In the genomic region with DNA sequence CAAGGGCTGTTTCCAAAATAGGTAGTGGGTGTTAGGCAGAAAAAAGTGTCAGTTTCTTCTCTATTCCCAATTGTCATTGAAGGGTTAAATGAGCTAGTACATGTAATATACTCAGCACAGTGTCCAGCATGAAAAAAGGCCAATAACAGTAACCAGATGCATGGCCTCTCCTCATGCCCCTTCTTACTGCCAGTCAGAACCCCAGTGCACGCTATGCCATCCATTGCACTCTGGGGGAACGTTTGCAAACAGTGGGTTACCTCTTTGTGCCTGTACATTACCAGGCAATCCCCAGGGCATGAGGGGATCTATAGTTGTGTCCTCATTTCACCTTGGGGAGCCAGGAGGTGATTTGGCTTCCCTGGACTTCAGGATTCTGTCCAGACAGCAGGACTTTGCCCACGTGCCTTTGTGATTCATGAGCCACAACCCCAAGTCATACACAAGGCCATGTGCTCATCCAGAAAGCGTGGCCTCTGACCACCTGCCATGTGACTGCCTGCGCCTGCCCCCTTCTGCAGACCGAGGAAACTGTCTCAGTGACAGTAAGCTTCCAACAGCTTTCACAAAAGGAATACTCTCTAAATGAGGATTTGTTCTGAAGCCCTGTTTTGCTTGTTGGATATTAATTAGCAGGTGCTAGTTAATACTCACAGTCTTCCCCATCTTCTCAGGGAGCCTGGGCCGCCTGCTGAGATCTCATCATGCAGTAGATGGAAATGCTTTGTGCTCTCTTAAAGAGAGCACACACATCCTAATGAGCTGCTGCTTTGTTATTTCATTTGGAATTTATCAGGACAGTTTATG, we compare ENCODE assay signal across 1 cellular context.
TF ChIP-seq lines count a peak whose summit lies in the region.

No MANE protein-coding gene starts in this region.

TF ChIP-seq in GM12878, 131 proteins besides CTCF, POLR2A, EP300 and RAD21 (continued from another document and continues in another):
- TF ChIP-seq, protein P1, sequence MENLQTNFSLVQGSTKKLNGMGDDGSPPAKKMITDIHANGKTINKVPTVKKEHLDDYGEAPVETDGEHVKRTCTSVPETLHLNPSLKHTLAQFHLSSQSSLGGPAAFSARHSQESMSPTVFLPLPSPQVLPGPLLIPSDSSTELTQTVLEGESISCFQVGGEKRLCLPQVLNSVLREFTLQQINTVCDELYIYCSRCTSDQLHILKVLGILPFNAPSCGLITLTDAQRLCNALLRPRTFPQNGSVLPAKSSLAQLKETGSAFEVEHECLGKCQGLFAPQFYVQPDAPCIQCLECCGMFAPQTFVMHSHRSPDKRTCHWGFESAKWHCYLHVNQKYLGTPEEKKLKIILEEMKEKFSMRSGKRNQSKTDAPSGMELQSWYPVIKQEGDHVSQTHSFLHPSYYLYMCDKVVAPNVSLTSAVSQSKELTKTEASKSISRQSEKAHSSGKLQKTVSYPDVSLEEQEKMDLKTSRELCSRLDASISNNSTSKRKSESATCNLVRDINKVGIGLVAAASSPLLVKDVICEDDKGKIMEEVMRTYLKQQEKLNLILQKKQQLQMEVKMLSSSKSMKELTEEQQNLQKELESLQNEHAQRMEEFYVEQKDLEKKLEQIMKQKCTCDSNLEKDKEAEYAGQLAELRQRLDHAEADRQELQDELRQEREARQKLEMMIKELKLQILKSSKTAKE (IDR thresholded peaks at IDR 0.05; ENCODE audit: low read depth, poor library complexity, severe bottlenecking) = no peak
- TF ChIP-seq CHD4 (IDR thresholded peaks at IDR 0.05) = no peak
- no peak for TF ChIP-seq PAX5 (IDR thresholded peaks at IDR 0.05; ENCODE audit: borderline replicate concordance, low read depth, low read length)
- no peak for TF ChIP-seq MLLT1 (IDR thresholded peaks at IDR 0.05)
- TF ChIP-seq RBBP5 (conservative IDR thresholded peaks at IDR 0.05) = no peak
- TF ChIP-seq NFIC (IDR thresholded peaks at IDR 0.05; ENCODE audit: low read depth, low read length) = no peak
- no peak for TF ChIP-seq KLF5 (IDR thresholded peaks at IDR 0.05; ENCODE audit: partially characterized antibody)
- no peak for TF ChIP-seq IKZF2 (IDR thresholded peaks at IDR 0.05)
- TF ChIP-seq, protein P2, sequence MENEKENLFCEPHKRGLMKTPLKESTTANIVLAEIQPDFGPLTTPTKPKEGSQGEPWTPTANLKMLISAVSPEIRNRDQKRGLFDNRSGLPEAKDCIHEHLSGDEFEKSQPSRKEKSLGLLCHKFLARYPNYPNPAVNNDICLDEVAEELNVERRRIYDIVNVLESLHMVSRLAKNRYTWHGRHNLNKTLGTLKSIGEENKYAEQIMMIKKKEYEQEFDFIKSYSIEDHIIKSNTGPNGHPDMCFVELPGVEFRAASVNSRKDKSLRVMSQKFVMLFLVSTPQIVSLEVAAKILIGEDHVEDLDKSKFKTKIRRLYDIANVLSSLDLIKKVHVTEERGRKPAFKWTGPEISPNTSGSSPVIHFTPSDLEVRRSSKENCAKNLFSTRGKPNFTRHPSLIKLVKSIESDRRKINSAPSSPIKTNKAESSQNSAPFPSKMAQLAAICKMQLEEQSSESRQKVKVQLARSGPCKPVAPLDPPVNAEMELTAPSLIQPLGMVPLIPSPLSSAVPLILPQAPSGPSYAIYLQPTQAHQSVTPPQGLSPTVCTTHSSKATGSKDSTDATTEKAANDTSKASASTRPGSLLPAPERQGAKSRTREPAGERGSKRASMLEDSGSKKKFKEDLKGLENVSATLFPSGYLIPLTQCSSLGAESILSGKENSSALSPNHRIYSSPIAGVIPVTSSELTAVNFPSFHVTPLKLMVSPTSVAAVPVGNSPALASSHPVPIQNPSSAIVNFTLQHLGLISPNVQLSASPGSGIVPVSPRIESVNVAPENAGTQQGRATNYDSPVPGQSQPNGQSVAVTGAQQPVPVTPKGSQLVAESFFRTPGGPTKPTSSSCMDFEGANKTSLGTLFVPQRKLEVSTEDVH (IDR thresholded peaks at IDR 0.05; ENCODE audit: low read depth, partially characterized antibody) = no peak
- TF ChIP-seq E2F4 (IDR thresholded peaks at IDR 0.05; ENCODE audit: low read depth, low read length) = no peak
- no peak for TF ChIP-seq RELB (IDR thresholded peaks at IDR 0.05; ENCODE audit: low read depth)
- TF ChIP-seq NFYA (IDR thresholded peaks at IDR 0.05; ENCODE audit: borderline replicate concordance, low read depth, low read length) = no peak
- no peak for TF ChIP-seq BMI1 (IDR thresholded peaks at IDR 0.05; ENCODE audit: borderline replicate concordance)
- TF ChIP-seq RB1 (IDR thresholded peaks at IDR 0.05; ENCODE audit: borderline replicate concordance) = no peak
- no peak for TF ChIP-seq MTA2 (IDR thresholded peaks at IDR 0.05; ENCODE audit: low read depth)
- TF ChIP-seq CBFB (IDR thresholded peaks at IDR 0.05; ENCODE audit: low read depth) = no peak
- no peak; the same call in 1 of the 2 replicates for TF ChIP-seq IKZF1 (conservative IDR thresholded peaks at IDR 0.05)
- no peak for TF ChIP-seq HCFC1 (IDR thresholded peaks at IDR 0.05; ENCODE audit: low read length)
- TF ChIP-seq MAX (IDR thresholded peaks at IDR 0.05; ENCODE audit: low read depth, low read length) = peak; percentile 84; the same call in 1 of the 2 replicates
- TF ChIP-seq SP1 (IDR thresholded peaks at IDR 0.05; ENCODE audit: low read depth, low read length) = no peak
- no peak for TF ChIP-seq PAX8 (IDR thresholded peaks at IDR 0.05)
- no peak for TF ChIP-seq ATF7 (IDR thresholded peaks at IDR 0.05; ENCODE audit: low read depth)
- TF ChIP-seq ZBTB40 (IDR thresholded peaks at IDR 0.05; ENCODE audit: borderline replicate concordance) = no peak
- TF ChIP-seq, protein P3, sequence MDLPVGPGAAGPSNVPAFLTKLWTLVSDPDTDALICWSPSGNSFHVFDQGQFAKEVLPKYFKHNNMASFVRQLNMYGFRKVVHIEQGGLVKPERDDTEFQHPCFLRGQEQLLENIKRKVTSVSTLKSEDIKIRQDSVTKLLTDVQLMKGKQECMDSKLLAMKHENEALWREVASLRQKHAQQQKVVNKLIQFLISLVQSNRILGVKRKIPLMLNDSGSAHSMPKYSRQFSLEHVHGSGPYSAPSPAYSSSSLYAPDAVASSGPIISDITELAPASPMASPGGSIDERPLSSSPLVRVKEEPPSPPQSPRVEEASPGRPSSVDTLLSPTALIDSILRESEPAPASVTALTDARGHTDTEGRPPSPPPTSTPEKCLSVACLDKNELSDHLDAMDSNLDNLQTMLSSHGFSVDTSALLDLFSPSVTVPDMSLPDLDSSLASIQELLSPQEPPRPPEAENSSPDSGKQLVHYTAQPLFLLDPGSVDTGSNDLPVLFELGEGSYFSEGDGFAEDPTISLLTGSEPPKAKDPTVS (IDR thresholded peaks at IDR 0.05; ENCODE audit: low read depth, low read length) = no peak
- TF ChIP-seq, protein P4, sequence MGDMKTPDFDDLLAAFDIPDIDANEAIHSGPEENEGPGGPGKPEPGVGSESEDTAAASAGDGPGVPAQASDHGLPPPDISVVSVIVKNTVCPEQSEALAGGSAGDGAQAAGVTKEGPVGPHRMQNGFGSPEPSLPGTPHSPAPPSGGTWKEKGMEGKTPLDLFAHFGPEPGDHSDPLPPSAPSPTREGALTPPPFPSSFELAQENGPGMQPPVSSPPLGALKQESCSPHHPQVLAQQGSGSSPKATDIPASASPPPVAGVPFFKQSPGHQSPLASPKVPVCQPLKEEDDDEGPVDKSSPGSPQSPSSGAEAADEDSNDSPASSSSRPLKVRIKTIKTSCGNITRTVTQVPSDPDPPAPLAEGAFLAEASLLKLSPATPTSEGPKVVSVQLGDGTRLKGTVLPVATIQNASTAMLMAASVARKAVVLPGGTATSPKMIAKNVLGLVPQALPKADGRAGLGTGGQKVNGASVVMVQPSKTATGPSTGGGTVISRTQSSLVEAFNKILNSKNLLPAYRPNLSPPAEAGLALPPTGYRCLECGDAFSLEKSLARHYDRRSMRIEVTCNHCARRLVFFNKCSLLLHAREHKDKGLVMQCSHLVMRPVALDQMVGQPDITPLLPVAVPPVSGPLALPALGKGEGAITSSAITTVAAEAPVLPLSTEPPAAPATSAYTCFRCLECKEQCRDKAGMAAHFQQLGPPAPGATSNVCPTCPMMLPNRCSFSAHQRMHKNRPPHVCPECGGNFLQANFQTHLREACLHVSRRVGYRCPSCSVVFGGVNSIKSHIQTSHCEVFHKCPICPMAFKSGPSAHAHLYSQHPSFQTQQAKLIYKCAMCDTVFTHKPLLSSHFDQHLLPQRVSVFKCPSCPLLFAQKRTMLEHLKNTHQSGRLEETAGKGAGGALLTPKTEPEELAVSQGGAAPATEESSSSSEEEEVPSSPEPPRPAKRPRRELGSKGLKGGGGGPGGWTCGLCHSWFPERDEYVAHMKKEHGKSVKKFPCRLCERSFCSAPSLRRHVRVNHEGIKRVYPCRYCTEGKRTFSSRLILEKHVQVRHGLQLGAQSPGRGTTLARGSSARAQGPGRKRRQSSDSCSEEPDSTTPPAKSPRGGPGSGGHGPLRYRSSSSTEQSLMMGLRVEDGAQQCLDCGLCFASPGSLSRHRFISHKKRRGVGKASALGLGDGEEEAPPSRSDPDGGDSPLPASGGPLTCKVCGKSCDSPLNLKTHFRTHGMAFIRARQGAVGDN (IDR thresholded peaks at IDR 0.05) = peak; percentile 99
- no peak for TF ChIP-seq HDAC6 (IDR thresholded peaks at IDR 0.05; ENCODE audit: unreplicated experiment)
